ENCODE assay signal across 8 cellular contexts in genomic region chr5:39716532-39716971, GRCh38.
DNase-seq lines count a peak whose midpoint lies in the region; ATAC-seq lines count a peak whose summit lies in the region.

No MANE protein-coding gene starts in this region.

- peak; percentile 73 for DNase-seq in EL
- DNase-seq in H7 = peak; percentile 59
- DNase-seq in NCI-H526 treated with DMSO at 0.1 percent for 48 hours (lab: John Stamatoyannopoulos, UW) = peak; percentile 17
- peak; percentile 14 for DNase-seq in activated T-cell treated with anti-CD3 and anti-CD28 coated beads for 24 hours (ENCODE audit: low read depth)
- DNase-seq in glomerular visceral epithelial cell (ENCODE audit: extremely low spot score) = peak; percentile 47
- peak; percentile 7 for DNase-seq in stimulated activated CD4-positive, alpha-beta T cell treated with anti-CD3 and anti-CD28 coated beads, Interleukin-2, amount 100 ng/mL, for 4 hours (ENCODE audit: low read depth)
- no peak for DNase-seq in GDM1 (lab: John Stamatoyannopoulos, UW)

- H3K27me3 ChIP-seq in H7 (ENCODE audit: control insufficient read depth, insufficient read depth, low read length) = no peaks in the 10 kb centered on the region

- ATAC-seq in HG02763 (IDR thresholded peaks at IDR 0.05; ENCODE audit: unreplicated experiment) = no peak

- no peak overlapping the region for H3K4me3 ChIP-seq in H7 (ENCODE audit: insufficient read depth, low read depth, low read length)

- H3K36me3 ChIP-seq in H7 (replicated peaks; ENCODE audit: control insufficient read depth, insufficient read depth, low read length) = no peaks in the 10 kb centered on the region
